In the genomic region with DNA sequence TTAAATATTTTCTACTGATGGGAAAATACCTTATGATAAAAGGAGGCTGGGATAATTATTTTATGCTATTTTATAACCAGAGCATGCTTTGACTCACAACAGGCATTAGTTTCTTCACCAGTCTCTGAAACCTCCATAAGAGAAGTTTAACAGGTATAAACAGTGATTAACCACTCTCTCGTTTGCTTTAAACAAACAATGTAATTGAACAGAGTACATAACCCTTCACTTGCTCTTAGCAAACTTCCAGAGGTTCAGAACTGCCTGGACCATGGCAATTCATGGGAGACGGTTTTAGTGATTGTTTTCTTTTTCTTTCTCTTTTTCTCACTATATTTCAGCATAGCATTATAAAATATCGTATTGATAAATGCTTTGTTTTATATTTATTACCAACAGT, we compare ENCODE assay signal across 22 cellular contexts.
"Had no signal": no experiment of that assay in that cellular context is flagged by ENCODE, and none has a peak within 500 bp of the region (broad histone marks: within the 10 kb centered on the region; RNA-seq: fewer than 3 reads in every experiment).

No MANE protein-coding gene starts in this region.

- H3K36me3 ChIP-seq: colonic mucosa, heart left ventricle, tibial artery had no signal

- H3K27me3 ChIP-seq: brain microvascular endothelial cell, colonic mucosa, heart left ventricle, tibial artery had no signal

- H3K9me3 ChIP-seq: colonic mucosa, psoas muscle, tibial artery had no signal

- H3K27ac ChIP-seq: brain microvascular endothelial cell, colonic mucosa, heart left ventricle, psoas muscle, tibial artery had no signal

- ATAC-seq: activated CD4-positive, CD25-positive, alpha-beta regulatory T cell treated with anti-CD3 and anti-CD28 coated beads, Interleukin-2, amount 50 U/mL, for 24 hours; activated CD8-positive, alpha-beta T cell treated with anti-CD3 and anti-CD28 coated beads, Interleukin-2, amount 10 ng/mL, durations not matched to agents 7 days and 5 days; activated T-cell treated with anti-CD3 and anti-CD28 coated beads, Interleukin-2, amount 50 U/mL, for 4 hours; heart left ventricle; naive thymus-derived CD8-positive, alpha-beta T cell; psoas muscle; right cardiac atrium; stimulated activated naive CD8-positive, alpha-beta T cell treated with anti-CD3 and anti-CD28 coated beads, Interleukin-15, Interleukin-2, amounts not matched to agents 100 U/mL and 50 U/mL, for 24 hours had no signal

- H3K4me3 ChIP-seq: colonic mucosa, heart left ventricle, psoas muscle, tibial artery had no signal

- H3K4me1 ChIP-seq: colonic mucosa, heart left ventricle, psoas muscle, tibial artery had no signal

- DNase-seq: activated CD4-positive, alpha-beta T cell treated with anti-CD3 and anti-CD28 coated beads, Interleukin-2, amount 10 ng/mL, durations not matched to agents 7 days and 5 days; activated CD8-positive, alpha-beta memory T cell treated with anti-CD3 and anti-CD28 coated beads, Interleukin-2, amount 50 U/mL, for 4 hours; activated CD8-positive, alpha-beta T cell treated with anti-CD3 and anti-CD28 coated beads, Interleukin-2, amount 10 ng/mL, durations not matched to agents 7 days and 5 days; activated effector memory CD4-positive, alpha-beta T cell treated with Interleukin-2 at 50 U/mL for 16 hours; activated naive CD4-positive, alpha-beta T cell treated with anti-CD3 and anti-CD28 coated beads, Interleukin-2, amount 10 ng/mL, durations not matched to agents 7 days and 5 days; activated T-cell treated with anti-CD3 and anti-CD28 coated beads, Interleukin-2, amount 50 U/mL, for 4 hours; aorta; brain microvascular endothelial cell; colonic mucosa; endodermal cell; erythroblast; heart left ventricle; kidney glomerular epithelial cell; mesendoderm; naive thymus-derived CD8-positive, alpha-beta T cell; psoas muscle; right cardiac atrium; stimulated activated CD4-positive, alpha-beta T cell treated with anti-CD3 and anti-CD28 coated beads, Interleukin-2, amount 100 ng/mL, for 24 hours; stimulated activated naive CD8-positive, alpha-beta T cell treated with anti-CD3 and anti-CD28 coated beads, Interleukin-15, Interleukin-2, amounts not matched to agents 100 U/mL and 50 U/mL, for 24 hours; substantia nigra; tibial artery had no signal
